In genomic region chr11:1763336-1763795, GRCh38 we compare ENCODE assay signal across 8 cellular contexts. TPM values are rescaled to one million over a fixed set of nuclear protein-coding genes. Genes with fewer than 3 reads are reported as not detected.
DNase-seq lines count a peak whose midpoint lies in the region; ATAC-seq and TF ChIP-seq lines count a peak whose summit lies in the region.

No MANE protein-coding gene starts in this region.

- peak overlapping the region; percentile 78 for H3K4me3 ChIP-seq in CD8-positive, alpha-beta memory T cell (ENCODE audit: low read length)
- peak overlapping the region; percentile 69 to 92 (median 79) for H3K4me3 ChIP-seq in fibroblast of lung (replicated peaks in 1 of 4; ENCODE audit: control extremely low read depth in 1 of 4, insufficient read depth in 1 of 4, low read depth in 3 of 4, low read length in 4 of 4)
- H3K4me3 ChIP-seq in sigmoid colon, result peak overlapping the region; percentile 87 to 100 (median 94)

- H3K27me3 ChIP-seq in CD8-positive, alpha-beta memory T cell (ENCODE audit: insufficient read depth, low read length, poor library complexity, severe bottlenecking), result no peaks in the 10 kb centered on the region
- H3K27me3 ChIP-seq in fibroblast of lung (ENCODE audit: control insufficient read depth, insufficient read depth, low read length) (no peaks in the 10 kb centered on the region), sigmoid colon (no peaks in the 10 kb centered on the region)

- 1% methylated on average over 32 of the region's 32 CpGs for WGBS in sigmoid colon, 2 donors

- no peak for TF ChIP-seq EP300 in sigmoid colon (IDR thresholded peaks at IDR 0.05)

- peak overlapping the region in 2 of 8 donors; percentile 47 to 80 for H3K27ac Mint-ChIP-seq in CD8-positive, alpha-beta memory T cell

- TF ChIP-seq CTCF in RWPE1 (conservative IDR thresholded peaks at IDR 0.05; ENCODE audit: low read depth), result no peak
- no peak for TF ChIP-seq CTCF in fibroblast of lung (conservative IDR thresholded peaks at IDR 0.05 in 1 of 2, IDR thresholded peaks at IDR 0.05 in 1 of 2; ENCODE audit: low read depth in 1 of 2, low read length in 2 of 2)
- no peak for TF ChIP-seq CTCF in sigmoid colon (IDR thresholded peaks at IDR 0.05)

- peak overlapping the region; percentile 56 for H3K9ac ChIP-seq in fibroblast of lung (ENCODE audit: insufficient read depth, low read length)

- H3K36me3 ChIP-seq in CD8-positive, alpha-beta memory T cell (ENCODE audit: insufficient read depth, low read length), result no peaks in the 10 kb centered on the region
- H3K36me3 ChIP-seq in fibroblast of lung (ENCODE audit: control insufficient read depth, insufficient read depth, low read length) (peaks cover 6% of the 10 kb centered on the region), sigmoid colon (peaks cover 5 to 31% (median 8%) of the 10 kb centered on the region in 4 donors)

- H3K79me2 ChIP-seq in fibroblast of lung (ENCODE audit: control insufficient read depth, insufficient read depth, low read length), result peaks cover 12% of the 10 kb centered on the region

- H2AFZ ChIP-seq in fibroblast of lung (ENCODE audit: low read length), result no peak overlapping the region

- H3K9me3 Mint-ChIP-seq in CD8-positive, alpha-beta memory T cell, result no peaks in the 10 kb centered on the region

- peaks cover 55% of the 10 kb centered on the region for H3K4me1 ChIP-seq in CD8-positive, alpha-beta memory T cell (ENCODE audit: insufficient read depth, low read length)
- peaks cover 27% of the 10 kb centered on the region for H3K4me1 ChIP-seq in fibroblast of lung (ENCODE audit: control insufficient read depth, extremely low read depth, insufficient read depth, low read length)
- H3K4me1 ChIP-seq in sigmoid colon, result peaks cover 0 to 52% (median 41%) of the 10 kb centered on the region in 4 donors

- peaks cover 33 to 51% (median 37%) of the 10 kb centered on the region in 3 donors for H3K4me1 Mint-ChIP-seq in CD8-positive, alpha-beta memory T cell

- POLR2A ChIA-PET in CD8-positive, alpha-beta memory T cell (lab: Charles Lee), result no interaction called here
- POLR2A ChIA-PET in RWPE1 (lab: Yijun Ruan, JAX; ENCODE audit: low non-redundant PET), result interaction anchor here (0.6 to 1.5 kb wide), 4 partner anchors 14 to 364 kb away, joined by 3 to 4 read pairs (median 3); no protein-coding TSS in a partner anchor

- no peak for TF ChIP-seq POLR2A in sigmoid colon (IDR thresholded peaks at IDR 0.05)

- H3K4me2 ChIP-seq in fibroblast of lung (ENCODE audit: extremely low read depth, insufficient read depth, low read length), result peak overlapping the region; percentile 96

- peak; percentile 25 for ATAC-seq in GM21723 (IDR thresholded peaks at IDR 0.05; ENCODE audit: unreplicated experiment)

- H4K20me1 ChIP-seq in fibroblast of lung (ENCODE audit: control insufficient read depth, extremely low read depth, insufficient read depth, low read length), result no peaks in the 10 kb centered on the region

- H3K27me3 Mint-ChIP-seq in CD8-positive, alpha-beta memory T cell, result no peaks in the 10 kb centered on the region

- peaks cover 0 to 20% (median 0%) of the 10 kb centered on the region in 3 donors for H3K36me3 Mint-ChIP-seq in CD8-positive, alpha-beta memory T cell

- DNase-seq in CD8-positive, alpha-beta memory T cell, result peak in 1 of 5 donors; percentile 12
- DNase-seq in RWPE1 (ENCODE audit: low spot score) (no peak), fibroblast of lung (ENCODE audit: low read depth in 2 of 2) (no peak), sigmoid colon (no peak), retina (no peak), ecto neural progenitor cell (ENCODE audit: low spot score) (no peak), cortex of kidney (lab: John Stamatoyannopoulos, UW) (no peak)

- H3K4me3 Mint-ChIP-seq in CD8-positive, alpha-beta memory T cell, result peak overlapping the region; percentile 71 to 91 (median 82)

- peak overlapping the region; percentile 69 for H3K27ac ChIP-seq in CD8-positive, alpha-beta memory T cell (ENCODE audit: low read depth, low read length)
- H3K27ac ChIP-seq in RWPE1 (peak overlapping the region; percentile 93), fibroblast of lung (ENCODE audit: insufficient read depth, low read length) (peak overlapping the region; percentile 52), sigmoid colon (peak overlapping the region; percentile 83 to 89 (median 86))

- no peaks in the 10 kb centered on the region for H3K9me3 ChIP-seq in CD8-positive, alpha-beta memory T cell (ENCODE audit: low read length)
- H3K9me3 ChIP-seq in fibroblast of lung (ENCODE audit: control insufficient read depth, insufficient read depth, low read depth, low read length), result no peaks in the 10 kb centered on the region
- no peaks in the 10 kb centered on the region for H3K9me3 ChIP-seq in sigmoid colon

- intact Hi-C loops in sigmoid colon (cut with DNase I), result loop anchor here (5.0 kb wide), 1 partner anchor 99 kb away; no protein-coding TSS in a partner anchor

- CTCF ChIA-PET in CD8-positive, alpha-beta memory T cell (lab: Charles Lee), result no interaction called here
- CTCF ChIA-PET in RWPE1 (lab: Yijun Ruan, JAX), result interaction anchor here (0.6 to 2.3 kb wide), 3 partner anchors 16 to 70 kb away, joined by 3 to 20 read pairs (median 5); partner anchors contain the start of gene SYT8

RNA-seq across cellular contexts. Expression of gene CTSD, which starts 0.4 kb away (rescaled TPM):
- total RNA-seq in CD8-positive, alpha-beta memory T cell, result 100 to 1,000 TPM; 110 to 116 TPM
- 206 TPM for polyA plus RNA-seq in CD8-positive, alpha-beta memory T cell
- 198 and 253 TPM in 2 replicates for total RNA-seq in fibroblast of lung
- 120 and 135 TPM in 2 replicates for polyA plus RNA-seq in fibroblast of lung
- 295 and 303 TPM in 2 replicates for polyA plus RNA-seq in fibroblast of lung (2012)
- 474 and 687 TPM in 2 replicates for polyA minus RNA-seq in fibroblast of lung (ENCODE audit: low replicate concordance)
- total RNA-seq in sigmoid colon, result 100 to 1,000 TPM; 173 to 222 (median 209) TPM
- polyA plus RNA-seq in sigmoid colon, result 1,000 to 10,000 TPM in 1 of 3 donors, 100 to 1,000 TPM in 2; 251 to 1,586 (median 853) TPM

RNA-seq across cellular contexts. Expression of gene IFITM10, which starts 13.0 kb away (rescaled TPM):
- total RNA-seq in CD8-positive, alpha-beta memory T cell, result under 1 TPM; 0.39 to 0.95 TPM
- polyA plus RNA-seq in CD8-positive, alpha-beta memory T cell, result 0.10 TPM
- total RNA-seq in fibroblast of lung (0.26 and 0.50 TPM in 2 replicates), sigmoid colon (1 to 10 TPM in 1 of 4 donors, under 1 TPM in 3; 0.36 to 1.4 (median 0.61) TPM)
- polyA plus RNA-seq in fibroblast of lung (0.05 and 0.15 TPM in 2 replicates), sigmoid colon (under 1 TPM in 1 of 3 donors, not detected in 2; 0.60 TPM)
- 0.16 and 0.69 TPM in 2 replicates for polyA plus RNA-seq in fibroblast of lung (2012)
- polyA minus RNA-seq in fibroblast of lung (ENCODE audit: low replicate concordance), result not detected in 2 replicates
